Comparison of ENCODE assay signal across 15 cellular contexts in genomic region chr16:84502581-84502980, GRCh38. TPM values are rescaled to one million over a fixed set of nuclear protein-coding genes. Genes with fewer than 3 reads are reported as not detected.
DNase-seq lines count a peak whose midpoint lies in the region; ATAC-seq, FAIRE-seq and TF ChIP-seq lines count a peak whose summit lies in the region.
"Had no signal": no experiment of that assay in that cellular context is flagged by ENCODE, and none has a peak within 500 bp of the region (broad histone marks: within the 10 kb centered on the region; RNA-seq: fewer than 3 reads in every experiment).

No MANE protein-coding gene starts in this region.

- H3K27me3 ChIP-seq in astrocyte (ENCODE audit: insufficient read depth, low read length): no peaks in the 10 kb centered on the region
- H3K27me3 ChIP-seq in CD8-positive, alpha-beta T cell (ENCODE audit: insufficient read depth, low read length): no peaks in the 10 kb centered on the region
- H3K27me3 ChIP-seq: heart right ventricle had no signal

- H3K9me3 Mint-ChIP-seq in astrocyte (ENCODE audit: unreplicated experiment): no peaks in the 10 kb centered on the region
- H3K9me3 Mint-ChIP-seq in memory B cell: no peaks in the 10 kb centered on the region
- H3K9me3 Mint-ChIP-seq in CD8-positive, alpha-beta T cell: no peaks in the 10 kb centered on the region
- H3K9me3 Mint-ChIP-seq: activated T-cell treated with anti-CD3 and anti-CD28 coated beads, Interleukin-2, amount 50 U/mL, for 4 hours had no signal

- peaks cover 30% of the 10 kb centered on the region for H3K4me1 Mint-ChIP-seq in astrocyte (ENCODE audit: low read depth, unreplicated experiment)
- H3K4me1 Mint-ChIP-seq in memory B cell: peaks cover 33% of the 10 kb centered on the region
- H3K4me1 Mint-ChIP-seq in CD8-positive, alpha-beta T cell (ENCODE audit: low read depth): peaks cover 42% of the 10 kb centered on the region

- no peak overlapping the region for H3K4me3 ChIP-seq in astrocyte (ENCODE audit: insufficient read depth, low read depth, low read length)
- no peak overlapping the region for H3K4me3 ChIP-seq in CD8-positive, alpha-beta T cell (ENCODE audit: low read depth, low read length)
- H3K4me3 ChIP-seq: heart right ventricle, thoracic aorta had no signal

- no peaks in the 10 kb centered on the region for H3K27me3 Mint-ChIP-seq in astrocyte (ENCODE audit: low read depth, unreplicated experiment)
- no peaks in the 10 kb centered on the region for H3K27me3 Mint-ChIP-seq in memory B cell
- no peaks in the 10 kb centered on the region for H3K27me3 Mint-ChIP-seq in CD8-positive, alpha-beta T cell (ENCODE audit: low read depth)

- H3K27ac ChIP-seq in astrocyte (ENCODE audit: low read depth, low read length): peak overlapping the region; percentile 18
- H3K27ac ChIP-seq in CD8-positive, alpha-beta T cell (ENCODE audit: low read depth, low read length): no peak overlapping the region
- H3K27ac ChIP-seq: heart right ventricle, thoracic aorta had no signal

- peaks cover 14% of the 10 kb centered on the region for H4K20me1 ChIP-seq in astrocyte (ENCODE audit: insufficient read depth, low read length)

- TF ChIP-seq CTCF in astrocyte (IDR thresholded peaks at IDR 0.05; ENCODE audit: insufficient read depth, low read depth, low read length): no peak
- no peak for TF ChIP-seq CTCF in CD8-positive, alpha-beta T cell (IDR thresholded peaks at IDR 0.05)

- peaks cover 6% of the 10 kb centered on the region for H3K36me3 Mint-ChIP-seq in astrocyte (ENCODE audit: low read depth, unreplicated experiment)
- peaks cover 6% of the 10 kb centered on the region for H3K36me3 Mint-ChIP-seq in memory B cell
- peaks cover 7% of the 10 kb centered on the region for H3K36me3 Mint-ChIP-seq in CD8-positive, alpha-beta T cell

- POLR2A ChIA-PET in CD8-positive, alpha-beta T cell (lab: Charles Lee): interaction anchor here (1.8 kb wide), 1 partner anchor 9 kb away, joined by 4 read pairs; no protein-coding TSS in a partner anchor

- peak; percentile 6 for DNase-seq in Right ventricle myocardium superior
- no peak for DNase-seq in cardiac septum (ENCODE audit: low spot score)
- peak; percentile 14 for DNase-seq in astrocyte (ENCODE audit: low read depth)
- no peak for DNase-seq in memory B cell (ENCODE audit: low spot score in 2 of 2)
- DNase-seq in cerebellar nuclear complex (lab: John Stamatoyannopoulos, UW): no peak
- no peak for DNase-seq in NCI-H1694 (lab: John Stamatoyannopoulos, UW)
- DNase-seq in cerebellum (ENCODE audit: low spot score): no peak
- DNase-seq in CD8-positive, alpha-beta T cell: no peak
- DNase-seq: activated T-cell treated with anti-CD3 and anti-CD28 coated beads, Interleukin-2, amount 50 U/mL, for 4 hours; heart right ventricle; retina; SHP77 had no signal

- H3K79me2 ChIP-seq in astrocyte (ENCODE audit: insufficient read depth, low read length): peaks cover 42% of the 10 kb centered on the region

- CTCF ChIA-PET in CD8-positive, alpha-beta T cell (lab: Charles Lee): interaction anchor here (0.6 to 7.0 kb wide), 3 partner anchors 10 to 524 kb away, joined by 3 to 41 read pairs (median 3); no protein-coding TSS in a partner anchor

- peak overlapping the region; percentile 97 for H3K4me2 ChIP-seq in astrocyte (ENCODE audit: low read length)

- H3K9ac ChIP-seq in astrocyte (ENCODE audit: low read length): no peak overlapping the region

- no peaks in the 10 kb centered on the region for H3K9me3 ChIP-seq in astrocyte (ENCODE audit: insufficient read depth, low read depth, low read length)
- no peaks in the 10 kb centered on the region for H3K9me3 ChIP-seq in CD8-positive, alpha-beta T cell (ENCODE audit: low read length)
- H3K9me3 ChIP-seq: heart right ventricle, thoracic aorta had no signal

- peaks cover 8% of the 10 kb centered on the region for H3K36me3 ChIP-seq in astrocyte (ENCODE audit: insufficient read depth, low read length)
- peaks cover 1% of the 10 kb centered on the region for H3K36me3 ChIP-seq in CD8-positive, alpha-beta T cell (ENCODE audit: insufficient read depth, low read length)

- intact Hi-C loops in Right ventricle myocardium superior (cut with DNase I) (no loop called here), cardiac septum (cut with DNase I) (no loop called here)
- intact Hi-C loops in CD8-positive, alpha-beta T cell (cut with DNase I, micrococcal nuclease): loop anchor here (10.0 kb wide), 3 partner anchors 318 to 1292 kb away; partner anchors contain the start of genes COX4I1 (in 1 of the 2), EMC8 (in 1 of the 2), HSBP1 (in 1 of the 2) and TAF1C (in 1 of the 2)

- H2AFZ ChIP-seq in astrocyte (ENCODE audit: low read depth, low read length): no peak overlapping the region

- H3K4me1 ChIP-seq in astrocyte (ENCODE audit: insufficient read depth, low read length): peaks cover 45% of the 10 kb centered on the region
- peaks cover 35% of the 10 kb centered on the region for H3K4me1 ChIP-seq in CD8-positive, alpha-beta T cell (ENCODE audit: insufficient read depth, low read length)

- no peak overlapping the region for H3K4me3 Mint-ChIP-seq in astrocyte (ENCODE audit: unreplicated experiment)
- peak overlapping the region; percentile 21 for H3K4me3 Mint-ChIP-seq in memory B cell
- no peak overlapping the region for H3K4me3 Mint-ChIP-seq in CD8-positive, alpha-beta T cell

- no peak for ATAC-seq in Right ventricle myocardium superior (ENCODE audit: poor library complexity)
- ATAC-seq in memory B cell (ENCODE audit: low read depth): no peak
- no peak for ATAC-seq in CD8-positive, alpha-beta T cell
- ATAC-seq: activated T-cell treated with anti-CD3 and anti-CD28 coated beads, Interleukin-2, amount 50 U/mL, for 4 hours; heart right ventricle had no signal

- FAIRE-seq in astrocyte (lab: Jason Lieb, UNC): no peak
- FAIRE-seq: GM18507, GM19239 had no signal

- no peak overlapping the region for H3K27ac Mint-ChIP-seq in astrocyte (ENCODE audit: unreplicated experiment)
- no peak overlapping the region for H3K27ac Mint-ChIP-seq in memory B cell
- H3K27ac Mint-ChIP-seq in CD8-positive, alpha-beta T cell: no peak overlapping the region

RNA-seq across cellular contexts. Expression of gene MEAK7, which starts 1.9 kb away (rescaled TPM):
- 5.0 TPM for total RNA-seq in Right ventricle myocardium superior
- total RNA-seq in cardiac septum: 8.5 TPM
- total RNA-seq in astrocyte: 36.1 and 41.3 TPM in 2 replicates
- 29.7 TPM for total RNA-seq in cerebellum
- total RNA-seq in CD8-positive, alpha-beta T cell: 1 to 10 TPM; 2.1 to 2.2 TPM

Comparison
In these comparisons a context has a peak if more than half of its experiments do, and no peak if none do; other contexts are left out.
1. DNase-seq: peak in Right ventricle myocardium superior (single experiment) and astrocyte (single experiment); none in cardiac septum (single experiment), memory B cell (0 of 2), cerebellar nuclear complex (0 of 2), NCI-H1694 (single experiment), cerebellum (single experiment) and CD8-positive, alpha-beta T cell (0 of 7).
2. intact Hi-C loops: an anchor here in CD8-positive, alpha-beta T cell (10.0 kb wide); none called in Right ventricle myocardium superior and cardiac septum.